ENCODE assay signal across 1 cellular context in the genomic region with DNA sequence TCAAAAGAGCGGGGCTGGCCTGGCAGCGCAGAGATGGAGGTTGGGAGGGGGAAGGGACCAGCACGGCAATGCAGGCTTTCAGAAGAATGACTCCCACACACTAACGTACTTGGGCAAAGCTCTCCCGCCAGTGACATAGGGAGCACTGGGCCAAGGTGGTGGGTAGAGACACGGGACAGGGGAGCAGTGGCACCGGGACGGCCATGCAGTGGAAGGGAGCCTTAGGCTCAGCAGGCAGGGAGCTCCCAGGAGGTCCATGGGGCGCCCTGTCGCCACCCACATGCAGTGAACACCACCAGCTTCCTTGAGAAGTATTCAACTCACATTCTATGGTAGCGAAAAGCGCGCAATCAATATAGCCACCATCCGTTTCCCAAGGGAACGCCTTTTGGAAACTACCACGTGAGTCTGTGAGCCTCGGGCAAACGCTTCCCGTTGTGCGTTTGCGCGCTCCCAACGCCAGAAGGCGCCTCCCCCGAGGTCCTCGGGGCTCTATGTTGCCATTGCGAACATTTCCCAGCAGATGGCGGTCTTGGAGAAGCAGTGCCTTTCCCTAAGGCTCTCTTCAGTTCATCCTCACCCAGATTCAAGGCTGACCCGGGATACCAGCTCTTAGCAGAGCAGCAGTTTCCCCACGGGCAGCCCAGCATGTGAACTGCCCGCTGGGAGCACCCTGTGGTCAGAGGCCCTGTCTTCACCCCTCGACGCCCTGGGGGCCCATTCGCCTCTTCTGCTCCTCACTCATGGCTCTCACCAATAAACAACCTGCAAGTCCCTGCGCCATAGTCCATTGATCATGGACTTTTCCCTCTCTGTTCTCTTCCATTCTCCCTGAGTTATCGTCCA.
TF ChIP-seq lines count a peak whose summit lies in the region.

No MANE protein-coding gene starts in this region.

TF ChIP-seq in H1, 55 proteins besides CTCF, POLR2A, EP300 and RAD21:
- TF ChIP-seq JUN (IDR thresholded peaks at IDR 0.05; ENCODE audit: low read depth, low read length) = no peak
- no peak for TF ChIP-seq EZH2 (IDR thresholded peaks at IDR 0.05; ENCODE audit: low read depth, low read length, severe bottlenecking)
- no peak for TF ChIP-seq TEAD4 (IDR thresholded peaks at IDR 0.05; ENCODE audit: low read depth, low read length)
- no peak for TF ChIP-seq BACH1 (IDR thresholded peaks at IDR 0.05; ENCODE audit: low read length)
- no peak for TF ChIP-seq TAF1 (IDR thresholded peaks at IDR 0.05; ENCODE audit: low read depth, low read length)
- TF ChIP-seq, protein P1, sequence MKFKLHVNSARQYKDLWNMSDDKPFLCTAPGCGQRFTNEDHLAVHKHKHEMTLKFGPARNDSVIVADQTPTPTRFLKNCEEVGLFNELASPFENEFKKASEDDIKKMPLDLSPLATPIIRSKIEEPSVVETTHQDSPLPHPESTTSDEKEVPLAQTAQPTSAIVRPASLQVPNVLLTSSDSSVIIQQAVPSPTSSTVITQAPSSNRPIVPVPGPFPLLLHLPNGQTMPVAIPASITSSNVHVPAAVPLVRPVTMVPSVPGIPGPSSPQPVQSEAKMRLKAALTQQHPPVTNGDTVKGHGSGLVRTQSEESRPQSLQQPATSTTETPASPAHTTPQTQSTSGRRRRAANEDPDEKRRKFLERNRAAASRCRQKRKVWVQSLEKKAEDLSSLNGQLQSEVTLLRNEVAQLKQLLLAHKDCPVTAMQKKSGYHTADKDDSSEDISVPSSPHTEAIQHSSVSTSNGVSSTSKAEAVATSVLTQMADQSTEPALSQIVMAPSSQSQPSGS (IDR thresholded peaks at IDR 0.05; ENCODE audit: low read length) = no peak
- TF ChIP-seq RBBP5 (IDR thresholded peaks at IDR 0.05; ENCODE audit: borderline replicate concordance, low read depth, low read length) = 0 out of 2 replicates have a peak, but pooled peaks have one; percentile 58
- 0 out of 2 replicates have a peak, but pooled peaks have one; percentile 32 for TF ChIP-seq CHD2 (IDR thresholded peaks at IDR 0.05; ENCODE audit: low read length)
- TF ChIP-seq, protein P2, sequence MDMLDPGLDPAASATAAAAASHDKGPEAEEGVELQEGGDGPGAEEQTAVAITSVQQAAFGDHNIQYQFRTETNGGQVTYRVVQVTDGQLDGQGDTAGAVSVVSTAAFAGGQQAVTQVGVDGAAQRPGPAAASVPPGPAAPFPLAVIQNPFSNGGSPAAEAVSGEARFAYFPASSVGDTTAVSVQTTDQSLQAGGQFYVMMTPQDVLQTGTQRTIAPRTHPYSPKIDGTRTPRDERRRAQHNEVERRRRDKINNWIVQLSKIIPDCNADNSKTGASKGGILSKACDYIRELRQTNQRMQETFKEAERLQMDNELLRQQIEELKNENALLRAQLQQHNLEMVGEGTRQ (IDR thresholded peaks at IDR 0.05; ENCODE audit: low read length) = no peak
- peak; percentile 27 to 62; a peak in 2 of 4 replicates for TF ChIP-seq SIN3A (conservative IDR thresholded peaks at IDR 0.05 in 1 of 2, IDR thresholded peaks at IDR 0.05 in 1 of 2; ENCODE audit: low read depth in 1 of 2, low read length in 2 of 2)
- no peak for TF ChIP-seq POLR2AphosphoS5 (IDR thresholded peaks at IDR 0.05; ENCODE audit: low read depth, low read length)
- TF ChIP-seq NANOG (IDR thresholded peaks at IDR 0.05; ENCODE audit: insufficient read depth, low read depth, low read length, poor library complexity, severe bottlenecking) = no peak
- TF ChIP-seq TBP (IDR thresholded peaks at IDR 0.05; ENCODE audit: low read depth, low read length) = no peak
- TF ChIP-seq FOSL1 (IDR thresholded peaks at IDR 0.05; ENCODE audit: insufficient read depth, low read depth, low read length) = no peak
- TF ChIP-seq POU5F1 (IDR thresholded peaks at IDR 0.05; ENCODE audit: low read depth, low read length) = no peak
- TF ChIP-seq SP2 (IDR thresholded peaks at IDR 0.05; ENCODE audit: low read length) = no peak
- no peak for TF ChIP-seq RFX5 (IDR thresholded peaks at IDR 0.05; ENCODE audit: borderline replicate concordance, low read depth, low read length)
- no peak for TF ChIP-seq EGR1 (IDR thresholded peaks at IDR 0.05; ENCODE audit: borderline replicate concordance, low read depth, low read length)
- 0 out of 2 replicates have a peak, but pooled peaks have one; percentile 7 for TF ChIP-seq JUND (IDR thresholded peaks at IDR 0.05; ENCODE audit: low read length)
- TF ChIP-seq KDM5A (IDR thresholded peaks at IDR 0.05; ENCODE audit: low read length) = no peak
- peak; percentile 25 for TF ChIP-seq ASH2L (IDR thresholded peaks at IDR 0.05; ENCODE audit: low read length)
- no peak for TF ChIP-seq SIRT6 (IDR thresholded peaks at IDR 0.05; ENCODE audit: low read length)
- peak; percentile 84 for TF ChIP-seq MAX (IDR thresholded peaks at IDR 0.05)
- TF ChIP-seq, protein P3, sequence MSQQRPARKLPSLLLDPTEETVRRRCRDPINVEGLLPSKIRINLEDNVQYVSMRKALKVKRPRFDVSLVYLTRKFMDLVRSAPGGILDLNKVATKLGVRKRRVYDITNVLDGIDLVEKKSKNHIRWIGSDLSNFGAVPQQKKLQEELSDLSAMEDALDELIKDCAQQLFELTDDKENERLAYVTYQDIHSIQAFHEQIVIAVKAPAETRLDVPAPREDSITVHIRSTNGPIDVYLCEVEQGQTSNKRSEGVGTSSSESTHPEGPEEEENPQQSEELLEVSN (IDR thresholded peaks at IDR 0.05) = peak; percentile 80
- TF ChIP-seq NRF1 (IDR thresholded peaks at IDR 0.05; ENCODE audit: low read depth, low read length) = no peak
- TF ChIP-seq SUZ12 (IDR thresholded peaks at IDR 0.05; ENCODE audit: low read length) = no peak
- no peak for TF ChIP-seq ZNF274 (IDR thresholded peaks at IDR 0.05; ENCODE audit: borderline replicate concordance, extremely low read depth, low read length)
- peak; percentile 87 for TF ChIP-seq KDM4A (IDR thresholded peaks at IDR 0.05; ENCODE audit: low read depth, low read length, severe bottlenecking)
- TF ChIP-seq GABPA (IDR thresholded peaks at IDR 0.05; ENCODE audit: borderline replicate concordance, insufficient read depth, low read length) = no peak
- TF ChIP-seq SP4 (IDR thresholded peaks at IDR 0.05; ENCODE audit: low read length) = no peak
- no peak; the same call in 1 of the 2 replicates for TF ChIP-seq YY1 (IDR thresholded peaks at IDR 0.05; ENCODE audit: low read depth, low read length)
- TF ChIP-seq SIX5 (IDR thresholded peaks at IDR 0.05; ENCODE audit: low read depth, low read length) = no peak
- TF ChIP-seq CTBP2 (IDR thresholded peaks at IDR 0.05; ENCODE audit: borderline replicate concordance, insufficient read depth, insufficient read length, low read length) = no peak
- TF ChIP-seq SP1 (IDR thresholded peaks at IDR 0.05; ENCODE audit: low read depth, low read length) = no peak
- TF ChIP-seq CHD1 (IDR thresholded peaks at IDR 0.05; ENCODE audit: low read depth, low read length) = no peak
- no peak for TF ChIP-seq HDAC2 (IDR thresholded peaks at IDR 0.05; ENCODE audit: borderline replicate concordance in 1 of 2, low read depth in 2 of 2, low read length in 2 of 2)
TF ChIP-seq in H1: peak in this region for 8.
